In the genomic region with DNA sequence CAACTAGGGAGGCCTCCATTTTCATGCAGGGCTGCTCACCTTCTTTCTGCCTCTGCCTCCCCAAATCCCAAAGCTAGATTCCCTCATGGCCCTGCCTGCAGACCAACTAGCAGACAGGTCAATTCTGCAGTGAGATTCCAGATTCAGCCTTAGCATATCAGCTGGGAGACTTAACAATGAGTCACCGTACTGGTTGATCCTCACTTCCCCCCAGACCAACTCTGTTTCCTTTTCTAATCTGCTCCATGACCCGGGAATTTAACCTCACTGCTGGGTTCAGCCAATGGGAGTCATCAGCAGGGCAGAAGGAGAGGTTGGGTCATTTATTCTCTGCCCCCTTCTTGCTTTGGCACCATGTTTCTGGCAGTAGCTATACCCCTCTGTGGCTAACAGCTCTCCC, we compare ENCODE assay signal across 19 cellular contexts.
DNase-seq lines count a peak whose midpoint lies in the region; ATAC-seq, FAIRE-seq and TF ChIP-seq lines count a peak whose summit lies in the region.
"Had no signal": no experiment of that assay in that cellular context is flagged by ENCODE, and none has a peak within 500 bp of the region (broad histone marks: within the 10 kb centered on the region; RNA-seq: fewer than 3 reads in every experiment).

No MANE protein-coding gene starts in this region.

- H3K9me3 ChIP-seq in MG63 (no peaks in the 10 kb centered on the region), endothelial cell of umbilical vein (replicated peaks; ENCODE audit: control insufficient read depth, insufficient read depth, low read length) (no peaks in the 10 kb centered on the region)
- H3K9me3 ChIP-seq: HAP-1 had no signal

- H3K27me3 ChIP-seq in MG63 (no peaks in the 10 kb centered on the region), endothelial cell of umbilical vein (ENCODE audit: control insufficient read depth in 2 of 2, insufficient read depth in 2 of 2, low read length in 2 of 2) (no peaks in the 10 kb centered on the region)

- BruUV-seq in endothelial cell of umbilical vein (replicated peaks; lab: Mats Ljungman, UMichigan) = no TSS peak

- H3K27ac ChIP-seq in endothelial cell of umbilical vein (ENCODE audit: insufficient read depth, low read depth, low read length) = no peak overlapping the region

- H3K9ac ChIP-seq in endothelial cell of umbilical vein (replicated peaks; ENCODE audit: extremely low read depth, insufficient read depth, low read length) = no peak overlapping the region

- no peaks in the 10 kb centered on the region for H3K9me1 ChIP-seq in endothelial cell of umbilical vein (replicated peaks; ENCODE audit: control insufficient read depth, extremely low read depth, insufficient read depth, low read length)

- TF ChIP-seq POLR2A in endothelial cell of umbilical vein (IDR thresholded peaks at IDR 0.05; ENCODE audit: low read depth, low read length) = no peak

- intact Hi-C loops in endothelial cell of umbilical vein (cut with micrococcal nuclease) = loop anchor here (5.0 kb wide), 1 partner anchor 598 kb away; no protein-coding TSS in a partner anchor

- H3K4me2 ChIP-seq in endothelial cell of umbilical vein (ENCODE audit: insufficient read depth, low read length) = no peak overlapping the region
- H3K4me2 ChIP-seq: GM23338 had no signal

- ATAC-seq in GM21576 (IDR thresholded peaks at IDR 0.05; ENCODE audit: unreplicated experiment) (no peak), GM18909 (IDR thresholded peaks at IDR 0.05; ENCODE audit: poor library complexity, unreplicated experiment) (no peak)
- ATAC-seq: GM23338 had no signal

- no peak overlapping the region for H2AFZ ChIP-seq in endothelial cell of umbilical vein (ENCODE audit: low read depth, low read length)
- H2AFZ ChIP-seq: GM23338 had no signal

- no peaks in the 10 kb centered on the region for H3K79me2 ChIP-seq in endothelial cell of umbilical vein (ENCODE audit: control insufficient read depth, insufficient read depth, low read length)

- dilution Hi-C loops in endothelial cell of umbilical vein (cut with MboI; ENCODE audit: extremely low pct_ligation_motif_present, low sequenced_read_pairs) = no loop called here

- CTCF ChIA-PET in endothelial cell of umbilical vein (lab: Charles Lee) = no interaction called here

- peak; percentile 2 for DNase-seq in AG20443 (ENCODE audit: low spot score)
- DNase-seq in MG63 = peak; percentile 28
- peak; percentile 56 for DNase-seq in endothelial cell of umbilical vein (ENCODE audit: low read depth, low spot score)
- DNase-seq in lung microvascular endothelial cell (ENCODE audit: low read depth in 2 of 2) = peak; percentile 26 to 62
- DNase-seq in ecto neural progenitor cell (ENCODE audit: low spot score) = no peak
- no peak for DNase-seq in occipital lobe (lab: John Stamatoyannopoulos, UW)
- DNase-seq: EL, IMR-90, NCI-H1694, NCI-H2081, NCI-H2171, NCI-H345, NCI-H524, NCI-H774, Right ventricle myocardium superior had no signal

- H3K36me3 ChIP-seq in MG63 = no peaks in the 10 kb centered on the region
- H3K36me3 ChIP-seq in endothelial cell of umbilical vein (ENCODE audit: control insufficient read depth in 2 of 2, extremely low read depth in 1 of 2, insufficient read depth in 2 of 2, low read length in 2 of 2) = no peaks in the 10 kb centered on the region
- H3K36me3 ChIP-seq: HAP-1 had no signal

- TF ChIP-seq CTCF in endothelial cell of umbilical vein (IDR thresholded peaks at IDR 0.05; ENCODE audit: extremely low read depth in 1 of 2, insufficient read depth in 1 of 2, low read depth in 1 of 2, low read length in 2 of 2) = no peak

- peak; percentile 79 for FAIRE-seq in endothelial cell of umbilical vein (lab: Jason Lieb, UNC)

- H3K4me3 ChIP-seq in MG63 (no peak overlapping the region), endothelial cell of umbilical vein (replicated peaks in 1 of 3; ENCODE audit: insufficient read depth in 1 of 3, low read depth in 1 of 3, low read length in 3 of 3) (no peak overlapping the region)
- H3K4me3 ChIP-seq: GM23338, HAP-1 had no signal

- no peaks in the 10 kb centered on the region for H4K20me1 ChIP-seq in endothelial cell of umbilical vein (replicated peaks; ENCODE audit: control insufficient read depth, extremely low read depth, insufficient read depth, low read length)

- no peaks in the 10 kb centered on the region for H3K4me1 ChIP-seq in endothelial cell of umbilical vein (ENCODE audit: control insufficient read depth, extremely low read depth, insufficient read depth, low read length)
- H3K4me1 ChIP-seq: HAP-1 had no signal

- POLR2A ChIA-PET in endothelial cell of umbilical vein (lab: Charles Lee) = no interaction called here

TF ChIP-seq in endothelial cell of umbilical vein, 7 proteins besides CTCF, POLR2A, EP300 and RAD21:
- peak; percentile 49 for TF ChIP-seq GATA2 (IDR thresholded peaks at IDR 0.05; ENCODE audit: insufficient read depth, insufficient read length, low read depth, low read length)
- TF ChIP-seq EZH2 (IDR thresholded peaks at IDR 0.05; ENCODE audit: borderline replicate concordance, low read depth, low read length, severe bottlenecking) = no peak
- peak; percentile 52 for TF ChIP-seq POLR2AphosphoS5 (IDR thresholded peaks at IDR 0.05; ENCODE audit: insufficient read depth, low read depth, low read length)
- TF ChIP-seq FOS (IDR thresholded peaks at IDR 0.05; ENCODE audit: borderline replicate concordance, insufficient read depth, low read length) = peak; percentile 84
- no peak for TF ChIP-seq JUN (IDR thresholded peaks at IDR 0.05; ENCODE audit: borderline replicate concordance, insufficient read depth, insufficient read length, low read depth)

Comparison
In these comparisons a context has a peak if more than half of its experiments do, and no peak if none do; other contexts are left out.
1. DNase-seq: peak in AG20443 (single experiment), MG63 (single experiment), endothelial cell of umbilical vein (single experiment) and lung microvascular endothelial cell (2 of 2); none in ecto neural progenitor cell (single experiment) and occipital lobe (single experiment).